Comparison of ENCODE assay signal across 38 cellular contexts in the genomic region with DNA sequence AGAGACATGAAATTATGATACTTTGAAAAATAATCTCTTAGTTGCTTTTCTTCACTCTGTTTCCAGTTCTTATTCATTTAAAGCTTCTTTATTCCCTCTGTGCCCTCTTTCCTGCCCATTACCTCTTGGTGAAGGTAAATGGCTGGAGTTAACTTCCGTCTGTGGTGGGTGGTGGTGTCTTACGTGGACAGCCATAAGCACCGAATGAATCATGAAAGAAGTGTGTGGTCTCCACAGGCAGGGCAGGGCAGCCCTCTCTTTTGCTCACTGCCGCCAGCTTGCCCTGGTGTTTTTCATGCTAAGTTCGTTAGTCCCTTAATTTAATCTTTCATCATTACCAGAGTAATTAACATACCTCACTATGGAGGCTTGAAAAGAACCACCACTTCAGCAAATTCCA.
DNase-seq lines count a peak whose midpoint lies in the region; ATAC-seq, FAIRE-seq and TF ChIP-seq lines count a peak whose summit lies in the region.
"Had no signal": no experiment of that assay in that cellular context is flagged by ENCODE, and none has a peak within 500 bp of the region (broad histone marks: within the 10 kb centered on the region; RNA-seq: fewer than 3 reads in every experiment).

No MANE protein-coding gene starts in this region.

- no peak overlapping the region for H3K27ac ChIP-seq in CD4-positive, alpha-beta T cell (ENCODE audit: low read depth, low read length)
- peak overlapping the region; percentile 20; the same call in 1 of the 2 replicates for H3K27ac ChIP-seq in GM23338 (ENCODE audit: low read depth)
- peak overlapping the region; percentile 68 for H3K27ac ChIP-seq in keratinocyte (ENCODE audit: control insufficient read depth, insufficient read depth, low read length)
- no peak overlapping the region for H3K27ac ChIP-seq in mesenchymal stem cell (ENCODE audit: low read length, poor library complexity, severe bottlenecking)
- H3K27ac ChIP-seq: A549, heart right ventricle, HL-60, neural progenitor cell, suprapubic skin had no signal

- POLR2A ChIA-PET in CD4-positive, alpha-beta T cell (lab: Charles Lee): no interaction called here

- no peaks in the 10 kb centered on the region for H3K27me3 Mint-ChIP-seq in CD4-positive, alpha-beta T cell
- H3K27me3 Mint-ChIP-seq in GM23338 (ENCODE audit: insufficient read depth, low read depth, poor library complexity): no peaks in the 10 kb centered on the region
- H3K27me3 Mint-ChIP-seq in activated naive CD4-positive, alpha-beta T cell treated with anti-CD3 and anti-CD28 coated beads for 36 hours (ENCODE audit: low read depth): no peaks in the 10 kb centered on the region
- H3K27me3 Mint-ChIP-seq: activated CD4-positive, alpha-beta memory T cell treated with anti-CD3 and anti-CD28 coated beads for 36 hours; CD4-positive, alpha-beta memory T cell; T-helper 17 cell had no signal

- no peak overlapping the region for H3K4me3 ChIP-seq in GM23338
- H3K4me3 ChIP-seq in keratinocyte (ENCODE audit: control insufficient read depth in 2 of 3, extremely low read depth in 1 of 3, insufficient read depth in 2 of 3, low read depth in 1 of 3, low read length in 3 of 3): peak overlapping the region; percentile 53 to 72 (median 60)
- no peak overlapping the region for H3K4me3 ChIP-seq in mesenchymal stem cell (ENCODE audit: insufficient read depth in 1 of 2, low read depth in 1 of 2, low read length in 2 of 2)
- H3K4me3 ChIP-seq: A549, heart right ventricle, MG63, neural progenitor cell, suprapubic skin had no signal

- TF ChIP-seq CTCF in CD4-positive, alpha-beta T cell (IDR thresholded peaks at IDR 0.05): no peak
- no peak for TF ChIP-seq CTCF in GM23338 (conservative IDR thresholded peaks at IDR 0.05; ENCODE audit: low read depth in 2 of 2)
- no peak for TF ChIP-seq CTCF in keratinocyte (optimal IDR thresholded peaks at IDR 0.05 in 1 of 3, IDR thresholded peaks at IDR 0.05 in 1 of 3, conservative IDR thresholded peaks at IDR 0.05 in 1 of 3; ENCODE audit: extremely low read depth in 1 of 3, insufficient read depth in 2 of 3, low read length in 3 of 3)

- H3K9me3 Mint-ChIP-seq in CD4-positive, alpha-beta T cell: no peaks in the 10 kb centered on the region
- H3K9me3 Mint-ChIP-seq in GM23338: no peaks in the 10 kb centered on the region
- H3K9me3 Mint-ChIP-seq in activated naive CD4-positive, alpha-beta T cell treated with anti-CD3 and anti-CD28 coated beads for 36 hours: no peaks in the 10 kb centered on the region
- H3K9me3 Mint-ChIP-seq: activated CD4-positive, alpha-beta memory T cell treated with anti-CD3 and anti-CD28 coated beads for 36 hours; activated naive CD4-positive, alpha-beta T cell treated with anti-CD3 and anti-CD28 coated beads, Interleukin-2, amount 50 U/mL, for 72 hours; activated T-helper 2 cell treated with anti-CD3 and anti-CD28 coated beads, Interferon-gamma antibody, Interleukin-2, Interleukin-4, amounts not matched to agents 10 μg/mL and 5 μg/mL and 100 μg/mL, durations not matched to agents 14 hours and 24 hours and 36 hours; CD4-positive, alpha-beta memory T cell; endodermal cell; memory B cell; neural progenitor cell had no signal

- H3K4me1 ChIP-seq in GM23338 (ENCODE audit: insufficient read depth) (no peaks in the 10 kb centered on the region), keratinocyte (ENCODE audit: control insufficient read depth, extremely low read depth, insufficient read depth, low read length) (peaks cover 35% of the 10 kb centered on the region), mesenchymal stem cell (ENCODE audit: control insufficient read depth, insufficient read depth, low read depth, low read length) (no peaks in the 10 kb centered on the region)
- H3K4me1 ChIP-seq: A549, heart right ventricle had no signal

- no peak overlapping the region for H2BK120ac ChIP-seq in mesenchymal stem cell (ENCODE audit: low read depth, low read length)

- H3K4me3 Mint-ChIP-seq in CD4-positive, alpha-beta T cell: no peak overlapping the region
- no peak overlapping the region for H3K4me3 Mint-ChIP-seq in GM23338
- H3K4me3 Mint-ChIP-seq in activated naive CD4-positive, alpha-beta T cell treated with anti-CD3 and anti-CD28 coated beads for 36 hours: no peak overlapping the region
- H3K4me3 Mint-ChIP-seq: activated CD4-positive, alpha-beta memory T cell treated with anti-CD3 and anti-CD28 coated beads for 36 hours; CD4-positive, alpha-beta memory T cell; endodermal cell; memory B cell; neural progenitor cell; T-helper 17 cell had no signal

- H4K91ac ChIP-seq in mesenchymal stem cell (ENCODE audit: low read length): no peak overlapping the region

- H4K8ac ChIP-seq in mesenchymal stem cell (ENCODE audit: low read length): no peak overlapping the region

- no peak overlapping the region for H2AFZ ChIP-seq in GM23338
- no peak overlapping the region for H2AFZ ChIP-seq in keratinocyte (ENCODE audit: control insufficient read depth, low read length)
- H2AFZ ChIP-seq in mesenchymal stem cell (ENCODE audit: low read depth, low read length): no peak overlapping the region
- H2AFZ ChIP-seq: neural progenitor cell had no signal

- no peaks in the 10 kb centered on the region for H3K79me2 ChIP-seq in GM23338 (replicated peaks; ENCODE audit: insufficient read depth)
- H3K79me2 ChIP-seq in keratinocyte (ENCODE audit: control insufficient read depth, insufficient read depth, low read length): peaks cover 28% of the 10 kb centered on the region

- no peak for DNase-seq in CD4-positive, alpha-beta T cell
- DNase-seq in GM23338 (ENCODE audit: low spot score) (no peak), astrocyte of the hippocampus (ENCODE audit: low read depth, low spot score) (peak; percentile 25), keratinocyte (ENCODE audit: low read depth, low spot score) (no peak), mesenchymal stem cell (no peak)
- DNase-seq in activated naive CD4-positive, alpha-beta T cell treated with anti-CD3 and anti-CD28 coated beads for 36 hours: no peak
- DNase-seq: activated CD4-positive, alpha-beta memory T cell treated with anti-CD3 and anti-CD28 coated beads for 36 hours; activated CD4-positive, CD25-positive, alpha-beta regulatory T cell treated with anti-CD3 and anti-CD28 coated beads, Interleukin-2, amount 50 U/mL, for 72 hours; activated CD8-positive, alpha-beta memory T cell treated with anti-CD3 and anti-CD28 coated beads, Interleukin-2, amount 50 U/mL, for 48 hours; aorta; CD4-positive, alpha-beta memory T cell; DMS 273 treated with DMSO at 0.1 percent for 48 hours; endodermal cell; foreskin melanocyte; heart right ventricle; KG1; MG63; NCI-H1105 treated with DMSO at 0.1 percent for 48 hours; NCI-H2029; NCI-H524; NK-92 treated with Interleukin-12 subunit alpha and Interleukin-12 subunit beta, amount 100 ng/mL, for 24 hours; PC-3; small intestine; stimulated activated naive CD4-positive, alpha-beta T cell treated with Interleukin-2 at 50 U/mL for 16 hours; T-helper 17 cell had no signal

- H3F3A ChIP-seq in GM23338 (replicated peaks; ENCODE audit: low read depth): no peaks in the 10 kb centered on the region

- H2BK12ac ChIP-seq in mesenchymal stem cell (ENCODE audit: low read length in 2 of 2): no peak overlapping the region

- no peak for FAIRE-seq in keratinocyte (lab: Jason Lieb, UNC)
- FAIRE-seq: A549, H54, small intestine had no signal

- H3K4ac ChIP-seq in mesenchymal stem cell (ENCODE audit: low read depth in 1 of 2, low read length in 2 of 2): no peak overlapping the region

- H3K4me1 Mint-ChIP-seq in CD4-positive, alpha-beta T cell (ENCODE audit: low read depth): peaks cover 20% of the 10 kb centered on the region
- peaks cover 8% of the 10 kb centered on the region; the same call in 2 of the 3 replicates for H3K4me1 Mint-ChIP-seq in GM23338
- peaks cover 16% of the 10 kb centered on the region for H3K4me1 Mint-ChIP-seq in activated naive CD4-positive, alpha-beta T cell treated with anti-CD3 and anti-CD28 coated beads for 36 hours (ENCODE audit: low read depth)

- H3K36me3 ChIP-seq in GM23338 (ENCODE audit: insufficient read depth) (peaks cover 21% of the 10 kb centered on the region), keratinocyte (ENCODE audit: control insufficient read depth in 2 of 2, extremely low read depth in 1 of 2, insufficient read depth in 2 of 2, low read length in 2 of 2) (peaks cover 17 to 28% of the 10 kb centered on the region in 2 experiments), mesenchymal stem cell (ENCODE audit: control insufficient read depth in 1 of 2, insufficient read depth in 2 of 2, low read depth in 1 of 2, low read length in 2 of 2) (no peaks in the 10 kb centered on the region)
- H3K36me3 ChIP-seq: MG63, neural progenitor cell had no signal

- no peaks in the 10 kb centered on the region for H3K79me1 ChIP-seq in mesenchymal stem cell (replicated peaks; ENCODE audit: low read length, poor library complexity, severe bottlenecking)

- H3K27me3 ChIP-seq in CD4-positive, alpha-beta T cell (ENCODE audit: control insufficient read depth, insufficient read depth, low read length): no peaks in the 10 kb centered on the region
- H3K27me3 ChIP-seq in GM23338 (ENCODE audit: insufficient read depth) (no peaks in the 10 kb centered on the region), keratinocyte (ENCODE audit: control insufficient read depth, extremely low read depth, insufficient read depth, low read length) (no peaks in the 10 kb centered on the region), mesenchymal stem cell (ENCODE audit: control insufficient read depth in 1 of 2, insufficient read depth in 1 of 2, low read length in 2 of 2) (peaks cover 0 to 38% of the 10 kb centered on the region in 2 experiments)
- H3K27me3 ChIP-seq: heart right ventricle, MG63, neural progenitor cell, suprapubic skin had no signal

- no peak overlapping the region for H3K14ac ChIP-seq in mesenchymal stem cell (ENCODE audit: low read length in 2 of 2)

- no peaks in the 10 kb centered on the region for H3K9me2 ChIP-seq in GM23338 (ENCODE audit: insufficient read depth)

- H2BK15ac ChIP-seq in mesenchymal stem cell (ENCODE audit: low read depth, poor library complexity, severe bottlenecking): no peak overlapping the region

- H3K9me1 ChIP-seq in keratinocyte (ENCODE audit: control insufficient read depth, extremely low read depth, insufficient read depth, low read length): peaks cover 10% of the 10 kb centered on the region

- dilution Hi-C loops in keratinocyte (cut with MboI; ENCODE audit: extremely low pct_ligation_motif_present, low sequenced_read_pairs): no loop called here

- WGBS in mesenchymal stem cell: 97% methylated on average over 5 of the region's 5 CpGs

- H3K23ac ChIP-seq in mesenchymal stem cell (ENCODE audit: low read length in 2 of 2): no peak overlapping the region

- H4K20me1 ChIP-seq in GM23338 (replicated peaks; ENCODE audit: insufficient read depth) (no peaks in the 10 kb centered on the region; the same call in 1 of the 2 replicates), keratinocyte (ENCODE audit: control insufficient read depth, extremely low read depth, insufficient read depth, low read length) (no peaks in the 10 kb centered on the region)

- H3K18ac ChIP-seq in mesenchymal stem cell (ENCODE audit: low read depth in 1 of 2, low read length in 2 of 2): no peak overlapping the region

- CTCF ChIA-PET in CD4-positive, alpha-beta T cell (lab: Charles Lee): no interaction called here
- CTCF ChIA-PET in activated naive CD4-positive, alpha-beta T cell treated with anti-CD3 and anti-CD28 coated beads for 36 hours (lab: Charles Lee): no interaction called here

- peak overlapping the region; percentile 67 for H3K27ac Mint-ChIP-seq in CD4-positive, alpha-beta T cell
- H3K27ac Mint-ChIP-seq in GM23338: peak overlapping the region; percentile 70
- no peak overlapping the region for H3K27ac Mint-ChIP-seq in activated naive CD4-positive, alpha-beta T cell treated with anti-CD3 and anti-CD28 coated beads for 36 hours
- H3K27ac Mint-ChIP-seq: activated CD4-positive, alpha-beta memory T cell treated with anti-CD3 and anti-CD28 coated beads for 36 hours; activated T-helper 2 cell treated with anti-CD3 and anti-CD28 coated beads, Interferon-gamma antibody, Interleukin-2, Interleukin-4, amounts not matched to agents 10 μg/mL and 5 μg/mL and 100 μg/mL, durations not matched to agents 14 hours and 24 hours and 36 hours; endodermal cell; memory B cell; neural progenitor cell had no signal

- no peak overlapping the region for H2BK5ac ChIP-seq in mesenchymal stem cell (ENCODE audit: low read depth, low read length, poor library complexity, severe bottlenecking)

- H3K4me2 ChIP-seq in GM23338 (no peak overlapping the region), keratinocyte (ENCODE audit: control insufficient read depth, extremely low read depth, insufficient read depth, low read depth, low read length) (peak overlapping the region; percentile 88), mesenchymal stem cell (ENCODE audit: low read length, poor library complexity, severe bottlenecking) (no peak overlapping the region)
- H3K4me2 ChIP-seq: A549, neural progenitor cell had no signal

- intact Hi-C loops in CD4-positive, alpha-beta T cell (cut with DNase I, micrococcal nuclease): no loop called here
- intact Hi-C loops in activated naive CD4-positive, alpha-beta T cell treated with anti-CD3 and anti-CD28 coated beads for 36 hours (cut with micrococcal nuclease): no loop called here

- no peaks in the 10 kb centered on the region for H3K9me3 ChIP-seq in CD4-positive, alpha-beta T cell (ENCODE audit: control insufficient read depth, low read length)
- no peaks in the 10 kb centered on the region for H3K9me3 ChIP-seq in keratinocyte (ENCODE audit: control insufficient read depth, low read depth, low read length)
- H3K9me3 ChIP-seq in mesenchymal stem cell (ENCODE audit: control insufficient read depth, low read length): no peaks in the 10 kb centered on the region
- H3K9me3 ChIP-seq: A549, heart right ventricle, MG63, suprapubic skin had no signal

- H3K9ac ChIP-seq in keratinocyte (ENCODE audit: control insufficient read depth, extremely low read depth, insufficient read depth, low read length) (peak overlapping the region; percentile 63), mesenchymal stem cell (ENCODE audit: low read length) (no peak overlapping the region)
- H3K9ac ChIP-seq: neural progenitor cell had no signal

- no peak for ATAC-seq in CD4-positive, alpha-beta T cell (ENCODE audit: poor library complexity)
- ATAC-seq in GM23338: no peak
- ATAC-seq in HG02642 (IDR thresholded peaks at IDR 0.05; ENCODE audit: poor library complexity, unreplicated experiment): no peak
- no peak for ATAC-seq in GM21515 (IDR thresholded peaks at IDR 0.05; ENCODE audit: unreplicated experiment)
- ATAC-seq: A549; activated naive CD4-positive, alpha-beta T cell treated with anti-CD3 and anti-CD28 coated beads, Interleukin-2, amount 50 U/mL, for 72 hours; esophagus mucosa; heart right ventricle; PC-3; Right ventricle myocardium inferior; SK-N-SH treated with all-trans-retinoic acid at 6 μM for 48 hours; T-helper 17 cell had no signal

- H3K36me3 Mint-ChIP-seq in CD4-positive, alpha-beta T cell (ENCODE audit: low read depth): peaks cover 98% of the 10 kb centered on the region
- H3K36me3 Mint-ChIP-seq in GM23338 (ENCODE audit: low read depth): peaks cover 41% of the 10 kb centered on the region
- peaks cover 30% of the 10 kb centered on the region for H3K36me3 Mint-ChIP-seq in activated naive CD4-positive, alpha-beta T cell treated with anti-CD3 and anti-CD28 coated beads for 36 hours (ENCODE audit: low read depth)
- H3K36me3 Mint-ChIP-seq: neural progenitor cell had no signal

- H2AK5ac ChIP-seq in mesenchymal stem cell (ENCODE audit: low read length, severe bottlenecking): no peak overlapping the region

Comparison
In these comparisons a context has a peak if more than half of its experiments do, and no peak if none do; other contexts are left out.
1. H3K27ac ChIP-seq: peak in GM23338 (single experiment) and keratinocyte (single experiment); none in CD4-positive, alpha-beta T cell (single experiment) and mesenchymal stem cell (single experiment).
2. H3K4me3 ChIP-seq: peak in keratinocyte (3 of 3); none in GM23338 (single experiment) and mesenchymal stem cell (0 of 2).